13 cellular contexts compared by ENCODE assay signal in genomic region chr7:85719981-85720963, GRCh38.
A peak's percentile ranks its signal among the peaks of the same experiment; 100 is the strongest.
DNase-seq lines count a peak whose midpoint lies in the region; ATAC-seq and TF ChIP-seq lines count a peak whose summit lies in the region.
"Had no signal": no experiment of that assay in that cellular context is flagged by ENCODE, and none has a peak within 500 bp of the region (broad histone marks: within the 10 kb centered on the region; RNA-seq: fewer than 3 reads in every experiment).

No MANE protein-coding gene starts in this region.

- peaks cover 0 to 6% of the 10 kb centered on the region in 2 donors for H3K9me3 Mint-ChIP-seq in natural killer cell
- H3K9me3 Mint-ChIP-seq: brain had no signal

- no peak overlapping the region for H3K4me3 ChIP-seq in BLaER1 treated with 17β-estradiol and CSF1 and Interleukin-3, amounts not matched to agents 10 nM and 100 nM
- H3K4me3 ChIP-seq: ovary had no signal

- peaks cover 0 to 22% (median 0%) of the 10 kb centered on the region in 10 experiments; a peak in 5 of 20 replicates for H3K4me1 ChIP-seq in BLaER1 treated with 17β-estradiol and CSF1 and Interleukin-3, amounts not matched to agents 10 nM and 100 nM

- H3K27me3 ChIP-seq in BLaER1 treated with 17β-estradiol and CSF1 and Interleukin-3, amounts not matched to agents 10 nM and 100 nM, result no peaks in the 10 kb centered on the region
- H3K27me3 ChIP-seq: ovary had no signal

- intact Hi-C loops in natural killer cell (cut with micrococcal nuclease), result no loop called here

- H3K36me3 Mint-ChIP-seq in natural killer cell, result no peaks in the 10 kb centered on the region
- H3K36me3 Mint-ChIP-seq: brain had no signal

- H3K27ac Mint-ChIP-seq in natural killer cell, result no peak overlapping the region

- H3K4me3 Mint-ChIP-seq in natural killer cell, result no peak overlapping the region
- H3K4me3 Mint-ChIP-seq: brain had no signal

- no peak for ATAC-seq in GM21529 (IDR thresholded peaks at IDR 0.05; ENCODE audit: unreplicated experiment)
- no peak for ATAC-seq in natural killer cell

- H3K4me1 Mint-ChIP-seq in natural killer cell, result no peaks in the 10 kb centered on the region

- H3K9ac ChIP-seq in BLaER1 treated with 17β-estradiol and CSF1 and Interleukin-3, amounts not matched to agents 10 nM and 100 nM, result no peak overlapping the region

- in situ Hi-C loops in KBM-7 (cut with MboI; ENCODE audit: low pct_unique_long_range_greater_than_20kb, low sequenced_read_pairs), result no loop called here

- H3K36me3 ChIP-seq in BLaER1 treated with 17β-estradiol and CSF1 and Interleukin-3, amounts not matched to agents 10 nM and 100 nM, result no peaks in the 10 kb centered on the region
- H3K36me3 ChIP-seq: ovary had no signal

- no peaks in the 10 kb centered on the region for H4K20me1 ChIP-seq in BLaER1 treated with 17β-estradiol and CSF1 and Interleukin-3, amounts not matched to agents 10 nM and 100 nM

- peak overlapping the region in 6 of 11 experiments; percentile 3 to 63 (median 46); a peak in 10 of 22 replicates for H3K27ac ChIP-seq in BLaER1 treated with 17β-estradiol and CSF1 and Interleukin-3, amounts not matched to agents 10 nM and 100 nM
- H3K27ac ChIP-seq: ovary had no signal

- peaks cover 0 to 8% (median 0%) of the 10 kb centered on the region in 11 experiments; a peak in 4 of 22 replicates for H3K9me3 ChIP-seq in BLaER1 treated with 17β-estradiol and CSF1 and Interleukin-3, amounts not matched to agents 10 nM and 100 nM (replicated peaks in 1 of 11)
- H3K9me3 ChIP-seq: ovary had no signal

- TF ChIP-seq CTCF in natural killer cell (IDR thresholded peaks at IDR 0.05), result no peak

- DNase-seq in KBM-7, result peak; percentile 15
- peak; percentile 84 for DNase-seq in amniotic epithelial cell (ENCODE audit: low read depth)
- peak; percentile 42 for DNase-seq in kidney tubule cell (ENCODE audit: low spot score)
- no peak for DNase-seq in UCSD-AML1 (lab: John Stamatoyannopoulos, UW; ENCODE audit: unreplicated experiment)
- DNase-seq in NCI-H82 (lab: John Stamatoyannopoulos, UW), result no peak
- DNase-seq in natural killer cell, result no peak
- DNase-seq: activated CD4-positive, alpha-beta T cell treated with anti-CD3 and anti-CD28 coated beads, Interleukin-2, amount 50 U/mL, for 4 hours; DMS153; hippocampal formation had no signal

- peak overlapping the region in 1 of 11 experiments; percentile 45; a peak in 3 of 22 replicates for H3K4me2 ChIP-seq in BLaER1 treated with 17β-estradiol and CSF1 and Interleukin-3, amounts not matched to agents 10 nM and 100 nM

- no peaks in the 10 kb centered on the region for H3K27me3 Mint-ChIP-seq in natural killer cell (ENCODE audit: low read depth in 2 of 2)
- H3K27me3 Mint-ChIP-seq: brain had no signal

Comparison
In these comparisons a context has a peak if more than half of its experiments do, and no peak if none do; other contexts are left out.
1. DNase-seq: peak in KBM-7 (single experiment), amniotic epithelial cell (single experiment) and kidney tubule cell (single experiment); none in UCSD-AML1 (single experiment), NCI-H82 (single experiment) and natural killer cell (single experiment).